ENCODE assay signal across 8 cellular contexts in the genomic region with DNA sequence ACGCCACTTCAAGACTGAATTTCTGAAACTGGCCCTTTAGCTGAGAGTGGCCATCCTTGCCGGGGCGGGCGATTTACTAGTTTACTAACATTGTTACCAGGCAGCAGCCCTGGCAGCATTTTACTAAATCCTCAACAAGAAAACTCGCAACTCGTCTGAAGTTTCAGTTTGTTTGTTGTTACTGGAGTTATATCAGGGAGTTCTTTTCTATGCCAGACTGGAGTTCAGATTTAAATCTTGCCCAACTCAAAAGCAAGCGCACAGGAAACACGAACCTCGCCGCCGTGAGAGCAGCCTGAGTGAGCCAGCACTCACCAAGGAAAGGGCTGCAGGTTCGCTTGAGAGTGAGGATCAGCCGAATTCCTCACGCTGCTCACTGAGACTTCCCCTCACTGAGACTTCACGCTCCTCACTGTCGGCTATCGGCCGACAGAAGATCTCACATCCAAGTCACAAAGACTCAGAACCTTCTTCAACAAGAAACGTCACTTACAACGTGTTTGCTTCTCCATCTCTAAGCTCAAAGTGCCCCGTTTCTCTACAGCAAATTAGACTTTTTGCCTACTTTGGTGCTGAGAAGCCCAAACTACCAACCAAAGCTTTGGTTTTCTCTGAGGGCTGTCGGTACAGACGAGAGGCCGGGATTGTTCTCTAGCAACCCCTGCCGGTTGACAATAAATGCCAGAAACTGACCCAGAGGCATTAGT.
DNase-seq lines count a peak whose midpoint lies in the region; ATAC-seq and TF ChIP-seq lines count a peak whose summit lies in the region.

No MANE protein-coding gene starts in this region.

- peak overlapping the region; percentile 71 for H2AFZ ChIP-seq in KMS-11 (ENCODE audit: low read depth)

- H3K9me3 Mint-ChIP-seq in CD8-positive, alpha-beta T cell, result no peaks in the 10 kb centered on the region
- H3K9me3 Mint-ChIP-seq in activated CD4-positive, alpha-beta T cell treated with anti-CD3 and anti-CD28 coated beads, Interleukin-2, amount 10 ng/mL, durations not matched to agents 7 days and 5 days, result no peaks in the 10 kb centered on the region
- no peaks in the 10 kb centered on the region for H3K9me3 Mint-ChIP-seq in dendritic cell treated with granulocyte-macrophage colony-stimulating factor and Interleukin-4, amounts not matched to agents 40 ng/mL and 50 ng/mL, for 4 days

- TF ChIP-seq RAD21 in liver (IDR thresholded peaks at IDR 0.05), result peak; percentile 97 to 98

- no peaks in the 10 kb centered on the region for H3K27me3 ChIP-seq in CD8-positive, alpha-beta T cell (ENCODE audit: insufficient read depth, low read length)
- H3K27me3 ChIP-seq in KMS-11 (ENCODE audit: insufficient read depth, low read depth), result no peaks in the 10 kb centered on the region
- H3K27me3 ChIP-seq in liver (ENCODE audit: control insufficient read depth in 4 of 4, insufficient read depth in 4 of 4, low read length in 3 of 4), result no peaks in the 10 kb centered on the region

- H3K4me2 ChIP-seq in KMS-11, result peak overlapping the region; percentile 73

- H3K27ac ChIP-seq in CD8-positive, alpha-beta T cell (ENCODE audit: low read depth, low read length), result peak overlapping the region; percentile 31
- peak overlapping the region; percentile 69 for H3K27ac ChIP-seq in KMS-11
- H3K27ac ChIP-seq in liver (ENCODE audit: low read depth in 1 of 2, low read length in 2 of 2), result peak overlapping the region; percentile 50 to 68

- no peaks in the 10 kb centered on the region for H3K79me2 ChIP-seq in KMS-11 (ENCODE audit: insufficient read depth, low read depth)

- H3K4me1 ChIP-seq in CD8-positive, alpha-beta T cell (ENCODE audit: insufficient read depth, low read length), result peaks cover 8% of the 10 kb centered on the region
- peaks cover 12% of the 10 kb centered on the region for H3K4me1 ChIP-seq in KMS-11 (ENCODE audit: low read depth, poor library complexity, severe bottlenecking)
- H3K4me1 ChIP-seq in liver (ENCODE audit: control insufficient read depth in 4 of 4, insufficient read depth in 4 of 4, low read length in 3 of 4), result peaks cover 0 to 17% (median 5%) of the 10 kb centered on the region in 4 donors

- H4K20me1 ChIP-seq in KMS-11 (ENCODE audit: insufficient read depth), result no peaks in the 10 kb centered on the region

- peak overlapping the region; percentile 83 for H3K4me3 Mint-ChIP-seq in CD8-positive, alpha-beta T cell
- H3K4me3 Mint-ChIP-seq in activated CD4-positive, alpha-beta T cell treated with anti-CD3 and anti-CD28 coated beads, Interleukin-2, amount 10 ng/mL, durations not matched to agents 7 days and 5 days, result peak overlapping the region; percentile 68
- H3K4me3 Mint-ChIP-seq in dendritic cell treated with granulocyte-macrophage colony-stimulating factor and Interleukin-4, amounts not matched to agents 40 ng/mL and 50 ng/mL, for 4 days, result peak overlapping the region; percentile 78

- H3K27ac Mint-ChIP-seq in CD8-positive, alpha-beta T cell, result peak overlapping the region; percentile 83
- H3K27ac Mint-ChIP-seq in activated CD4-positive, alpha-beta T cell treated with anti-CD3 and anti-CD28 coated beads, Interleukin-2, amount 10 ng/mL, durations not matched to agents 7 days and 5 days, result peak overlapping the region; percentile 72
- H3K27ac Mint-ChIP-seq in dendritic cell treated with granulocyte-macrophage colony-stimulating factor and Interleukin-4, amounts not matched to agents 40 ng/mL and 50 ng/mL, for 4 days, result peak overlapping the region; percentile 79

- peak; percentile 86 for ATAC-seq in CD8-positive, alpha-beta T cell
- ATAC-seq in GM21447 (IDR thresholded peaks at IDR 0.05; ENCODE audit: unreplicated experiment), result peak; percentile 83

- H3K9ac ChIP-seq in KMS-11 (peak overlapping the region; percentile 49; the same call in 1 of the 2 replicates), liver (ENCODE audit: low read depth in 1 of 2, low read length in 2 of 2) (peak overlapping the region; percentile 48 to 77)

- peak; percentile 45 to 79 (median 58) for DNase-seq in CD8-positive, alpha-beta T cell
- DNase-seq in activated CD4-positive, alpha-beta T cell treated with anti-CD3 and anti-CD28 coated beads, Interleukin-2, amount 10 ng/mL, durations not matched to agents 7 days and 5 days, result peak; percentile 76
- DNase-seq in stimulated activated CD4-positive, alpha-beta T cell treated with anti-CD3 and anti-CD28 coated beads, Interleukin-4, amount 100 ng/mL, for 48 hours (ENCODE audit: low read depth in 2 of 2), result peak; percentile 33 to 45
- DNase-seq in NCI-H446 (lab: John Stamatoyannopoulos, UW), result no peak

- peak; percentile 54 for TF ChIP-seq CTCF in CD8-positive, alpha-beta T cell (IDR thresholded peaks at IDR 0.05)
- TF ChIP-seq CTCF in KMS-11 (conservative IDR thresholded peaks at IDR 0.05; ENCODE audit: low read depth, low read length), result peak; percentile 72
- peak; percentile 74 for TF ChIP-seq CTCF in liver (IDR thresholded peaks at IDR 0.05; ENCODE audit: low read depth, low read length, missing input control)

- no peaks in the 10 kb centered on the region for H3K27me3 Mint-ChIP-seq in CD8-positive, alpha-beta T cell (ENCODE audit: low read depth)
- H3K27me3 Mint-ChIP-seq in activated CD4-positive, alpha-beta T cell treated with anti-CD3 and anti-CD28 coated beads, Interleukin-2, amount 10 ng/mL, durations not matched to agents 7 days and 5 days, result peaks cover 12% of the 10 kb centered on the region
- peaks cover 19% of the 10 kb centered on the region for H3K27me3 Mint-ChIP-seq in dendritic cell treated with granulocyte-macrophage colony-stimulating factor and Interleukin-4, amounts not matched to agents 40 ng/mL and 50 ng/mL, for 4 days

- POLR2A ChIA-PET in CD8-positive, alpha-beta T cell (lab: Charles Lee), result interaction anchor here (0.7 to 5.4 kb wide), 8 partner anchors 9 to 321 kb away, joined by 3 to 22 read pairs (median 4); no protein-coding TSS in a partner anchor
- POLR2A ChIA-PET in activated CD4-positive, alpha-beta T cell treated with anti-CD3 and anti-CD28 coated beads, Interleukin-2, amount 10 ng/mL, durations not matched to agents 7 days and 5 days (lab: Charles Lee), result interaction anchor here (0.7 kb wide), 1 partner anchor 96 kb away, joined by 3 read pairs; no protein-coding TSS in a partner anchor

- H3K9me3 ChIP-seq in CD8-positive, alpha-beta T cell (ENCODE audit: low read length), result no peaks in the 10 kb centered on the region
- H3K9me3 ChIP-seq in liver (ENCODE audit: control insufficient read depth in 4 of 4, low read length in 3 of 4), result no peaks in the 10 kb centered on the region

- 3% methylated on average over 25 of the region's 25 CpGs for WGBS in liver

- peaks cover 14% of the 10 kb centered on the region for H3K4me1 Mint-ChIP-seq in CD8-positive, alpha-beta T cell (ENCODE audit: low read depth)
- peaks cover 10% of the 10 kb centered on the region for H3K4me1 Mint-ChIP-seq in activated CD4-positive, alpha-beta T cell treated with anti-CD3 and anti-CD28 coated beads, Interleukin-2, amount 10 ng/mL, durations not matched to agents 7 days and 5 days
- H3K4me1 Mint-ChIP-seq in dendritic cell treated with granulocyte-macrophage colony-stimulating factor and Interleukin-4, amounts not matched to agents 40 ng/mL and 50 ng/mL, for 4 days (ENCODE audit: low read depth), result peaks cover 14% of the 10 kb centered on the region

- H3K36me3 ChIP-seq in CD8-positive, alpha-beta T cell (ENCODE audit: insufficient read depth, low read length), result no peaks in the 10 kb centered on the region
- H3K36me3 ChIP-seq in KMS-11 (ENCODE audit: insufficient read depth) (no peaks in the 10 kb centered on the region), liver (ENCODE audit: control insufficient read depth in 4 of 4, insufficient read depth in 3 of 4, low read depth in 1 of 4, low read length in 3 of 4) (no peaks in the 10 kb centered on the region)

- intact Hi-C loops in CD8-positive, alpha-beta T cell (cut with DNase I, micrococcal nuclease), result loop anchor here (1.0 to 5.0 kb wide), 9 partner anchors 26 to 321 kb away; no protein-coding TSS in a partner anchor
- intact Hi-C loops in dendritic cell treated with granulocyte-macrophage colony-stimulating factor and Interleukin-4, amounts not matched to agents 40 ng/mL and 50 ng/mL, for 4 days (cut with micrococcal nuclease), result loop anchor here (1.0 to 5.0 kb wide), 5 partner anchors 73 to 339 kb away; no protein-coding TSS in a partner anchor

- peak overlapping the region; percentile 61 for H3K4me3 ChIP-seq in CD8-positive, alpha-beta T cell (ENCODE audit: low read depth, low read length)
- H3K4me3 ChIP-seq in KMS-11 (IDR thresholded peaks at IDR 0.05; ENCODE audit: insufficient read depth, low read depth, low read length) (no peak overlapping the region), liver (ENCODE audit: low read depth in 1 of 3, low read length in 3 of 3) (peak overlapping the region; percentile 54 to 60 (median 56))

- CTCF ChIA-PET in CD8-positive, alpha-beta T cell (lab: Charles Lee), result interaction anchor here (0.6 to 8.5 kb wide), 55 partner anchors 9 to 865 kb away, joined by 3 to 210 read pairs (median 4); a partner anchor contains a TSS
- CTCF ChIA-PET in activated CD4-positive, alpha-beta T cell treated with anti-CD3 and anti-CD28 coated beads, Interleukin-2, amount 10 ng/mL, durations not matched to agents 7 days and 5 days (lab: Charles Lee), result interaction anchor here (0.9 to 2.3 kb wide), 6 partner anchors 10 to 105 kb away, joined by 3 to 6 read pairs (median 4); no protein-coding TSS in a partner anchor

- no peaks in the 10 kb centered on the region for H3K36me3 Mint-ChIP-seq in CD8-positive, alpha-beta T cell
- no peaks in the 10 kb centered on the region for H3K36me3 Mint-ChIP-seq in activated CD4-positive, alpha-beta T cell treated with anti-CD3 and anti-CD28 coated beads, Interleukin-2, amount 10 ng/mL, durations not matched to agents 7 days and 5 days (ENCODE audit: low read depth)
- H3K36me3 Mint-ChIP-seq in dendritic cell treated with granulocyte-macrophage colony-stimulating factor and Interleukin-4, amounts not matched to agents 40 ng/mL and 50 ng/mL, for 4 days (ENCODE audit: low read depth), result no peaks in the 10 kb centered on the region

TF ChIP-seq in liver, 16 proteins besides CTCF, POLR2A, EP300 and RAD21 (continues in another document):
- TF ChIP-seq RXRA (IDR thresholded peaks at IDR 0.05), result peak; percentile 41 to 45
- TF ChIP-seq FOXA2 (IDR thresholded peaks at IDR 0.05), result no peak
- TF ChIP-seq YY1 (IDR thresholded peaks at IDR 0.05), result peak; percentile 48

Comparison
In these comparisons a context has a peak if more than half of its experiments do, and no peak if none do; other contexts are left out.
1. DNase-seq: peak in CD8-positive, alpha-beta T cell (7 of 7), activated CD4-positive, alpha-beta T cell treated with anti-CD3 and anti-CD28 coated beads, Interleukin-2, amount 10 ng/mL, durations not matched to agents 7 days and 5 days (single experiment) and stimulated activated CD4-positive, alpha-beta T cell treated with anti-CD3 and anti-CD28 coated beads, Interleukin-4, amount 100 ng/mL, for 48 hours (2 of 2); none in NCI-H446 (0 of 2).
2. Peak in every context shown above with its lines, with median percentiles within 50 percentile points of each other: H3K27ac ChIP-seq, H3K27ac Mint-ChIP-seq, H3K4me3 Mint-ChIP-seq and CTCF ChIP-seq.